In genomic region chr17:42608692-42609181, GRCh38 we compare ENCODE assay signal across 8 cellular contexts. TPM values are rescaled to one million over a fixed set of nuclear protein-coding genes. Genes with fewer than 3 reads are reported as not detected.
DNase-seq lines count a peak whose midpoint lies in the region; ATAC-seq, FAIRE-seq and TF ChIP-seq lines count a peak whose summit lies in the region.

No MANE protein-coding gene starts in this region.

- H3K79me2 ChIP-seq in GM12878 (ENCODE audit: control insufficient read depth, insufficient read depth, low read length): peaks cover 65% of the 10 kb centered on the region

- no TSS peak for BruUV-seq in GM12878 (replicated peaks; lab: Mats Ljungman, UMichigan)

- H3K27me3 ChIP-seq in GM12878 (replicated peaks in 1 of 2; ENCODE audit: control insufficient read depth in 2 of 2, insufficient read depth in 2 of 2, low read length in 1 of 2) (no peaks in the 10 kb centered on the region), layer of hippocampus (ENCODE audit: control insufficient read depth, insufficient read depth, low read length) (no peaks in the 10 kb centered on the region), stomach (no peaks in the 10 kb centered on the region)

- TF ChIP-seq RAD21 in GM12878 (IDR thresholded peaks at IDR 0.05; ENCODE audit: insufficient read depth, low read depth, low read length): no peak

- intact Hi-C loops in GM12878 (cut with micrococcal nuclease; ENCODE audit: unreplicated experiment) (loop anchor here (1.0 to 2.0 kb wide), 2 partner anchors 30 to 69 kb away; no protein-coding TSS in a partner anchor), stomach (cut with DNase I; ENCODE audit: low total_unique reads) (no loop called here)

- CTCF ChIA-PET in GM12878 (lab: Yijun Ruan, JAX): interaction anchor here (0.6 to 3.5 kb wide), 11 partner anchors 10 to 162 kb away, joined by 3 to 49 read pairs (median 7); partner anchors contain the start of genes CCR10, CNTNAP1, PLEKHH3 and PSMC3IP

- SMC1A ChIA-PET in GM12878 (lab: Charles Lee; ENCODE audit: uncharacterized antibody, unreplicated experiment): interaction anchor here (0.6 to 7.1 kb wide), 18 partner anchors 11 to 183 kb away, joined by 3 to 96 read pairs (median 5); partner anchors contain the start of genes CCR10, PLEKHH3, PSMC3IP and RAMP2

- H3K9me3 ChIP-seq in GM12878 (replicated peaks; ENCODE audit: control insufficient read depth, insufficient read depth, low read length) (no peaks in the 10 kb centered on the region), stomach (no peaks in the 10 kb centered on the region)

- TF ChIP-seq POLR2A in GM12878 (IDR thresholded peaks at IDR 0.05; ENCODE audit: low read depth, low read length) (no peak), stomach (IDR thresholded peaks at IDR 0.05) (no peak)

- H2AFZ ChIP-seq in GM12878 (ENCODE audit: control insufficient read depth, low read depth, low read length): peak overlapping the region; percentile 76

- peak overlapping the region; percentile 38 for H3K4me2 ChIP-seq in GM12878 (ENCODE audit: control insufficient read depth, insufficient read depth)

- H3K4me1 ChIP-seq in GM12878 (ENCODE audit: control insufficient read depth, insufficient read depth, low read length) (no peaks in the 10 kb centered on the region; the same call in 1 of the 2 replicates), stomach (peaks cover 29 to 58% (median 41%) of the 10 kb centered on the region in 4 donors)

- in situ Hi-C loops in GM12878 (cut with MboI): loop anchor here (25.0 kb wide), 1 partner anchor 604 kb away; the partner anchor contains the start of gene TMEM106A

- RAD21 ChIA-PET in GM12878 (lab: Charles Lee; ENCODE audit: unreplicated experiment): interaction anchor here (0.6 to 6.8 kb wide), 13 partner anchors 10 to 155 kb away, joined by 3 to 57 read pairs (median 6); partner anchors contain the start of genes CCR10, PLEKHH3 and PSMC3IP

- TF ChIP-seq EP300 in GM12878 (IDR thresholded peaks at IDR 0.05; ENCODE audit: borderline replicate concordance in 1 of 2, control insufficient read depth in 1 of 2, low read depth in 2 of 2, low read length in 2 of 2): no peak
- TF ChIP-seq EP300 in stomach (IDR thresholded peaks at IDR 0.05): no peak

- peak overlapping the region; percentile 89 for H3K4me3 ChIP-seq in GM12878
- peak overlapping the region; percentile 71 to 91 (median 83) for H3K4me3 ChIP-seq in stomach

- POLR2A ChIA-PET in GM12878 (lab: Charles Lee): interaction anchor here (0.5 to 6.9 kb wide), 23 partner anchors 10 to 361 kb away, joined by 3 to 93 read pairs (median 4); partner anchors contain the start of genes CCR10, COASY, PLEKHH3 and PSMC3IP

- 1% methylated on average over 22 of the region's 23 CpGs for WGBS in GM12878 (ENCODE audit: insufficient coverage, insufficient replicate concordance, low lambda C conversion rate, missing lambda C conversion rate)
- WGBS in stomach, 5 donors: 0 to 1% (median 0%) methylated on average over 21 to 23 of the region's 23 CpGs

- peak; percentile 18 for DNase-seq in EL
- DNase-seq in NAMALWA (ENCODE audit: low spot score): peak; percentile 52
- DNase-seq in GM12878 (ENCODE audit: low read depth, low spot score): no peak
- no peak for DNase-seq in stomach
- no peak for DNase-seq in kidney tubule cell (ENCODE audit: low spot score)
- no peak for DNase-seq in DMS153 (lab: John Stamatoyannopoulos, UW)

- H4K20me1 ChIP-seq in GM12878 (ENCODE audit: control insufficient read depth, insufficient read depth): no peaks in the 10 kb centered on the region

- no peak for FAIRE-seq in GM12878 (lab: Jason Lieb, UNC)

- TF ChIP-seq CTCF in GM12878 (IDR thresholded peaks at IDR 0.05 in 2 of 3, conservative IDR thresholded peaks at IDR 0.05 in 1 of 3; ENCODE audit: control insufficient read depth in 2 of 3, extremely low read depth in 1 of 3, insufficient read depth in 1 of 3, low read depth in 3 of 3, low read length in 3 of 3) (no peak; a peak in 1 of 6 replicates), stomach (IDR thresholded peaks at IDR 0.05) (peak in 1 of 7 experiments; percentile 18)

- H3K9ac ChIP-seq in GM12878 (ENCODE audit: control insufficient read depth, insufficient read depth, low read length): peak overlapping the region; percentile 86

- ATAC-seq in GM21737 (IDR thresholded peaks at IDR 0.05; ENCODE audit: unreplicated experiment) (peak; percentile 34), GM12878 (peak; percentile 70)

- H3K36me3 ChIP-seq in GM12878 (ENCODE audit: control insufficient read depth in 2 of 2, insufficient read depth in 2 of 2, low read length in 1 of 2) (peaks cover 3 to 12% of the 10 kb centered on the region in 2 experiments), stomach (peaks cover 20 to 26% (median 23%) of the 10 kb centered on the region in 4 donors)

- H3K27ac ChIP-seq in GM12878 (ENCODE audit: control insufficient read depth, insufficient read depth) (peak overlapping the region; percentile 90), layer of hippocampus (ENCODE audit: low read depth, low read length) (peak overlapping the region; percentile 95), stomach (peak overlapping the region; percentile 91 to 95 (median 92))

RNA-seq across cellular contexts. Expression of gene RETREG3, which starts 0.4 kb away (rescaled TPM):
- total RNA-seq in GM12878 (2013; cell fraction: nucleolus; rRNA removed): 81.8 and 92.7 TPM in 2 replicates
- total RNA-seq in GM12878 (2014; rRNA removed): 38.9 and 42.8 TPM in 2 replicates
- total RNA-seq in GM12878 (2014; rRNA removed; fragmentation: Illumina TruSeq; extraction: Trizol): 28.7 and 28.9 TPM in 2 replicates
- 47.6 and 50.3 TPM in 2 replicates for total RNA-seq in GM12878 (2021)
- polyA plus RNA-seq in GM12878 (2011; ENCODE audit: low read depth): 18.8 TPM
- polyA plus RNA-seq in GM12878 (2011; rRNA removed): 34.9 and 50.6 TPM in 2 replicates
- polyA plus RNA-seq in GM12878 (2011; cell fraction: cytosol; rRNA removed): 55.9 and 62.2 TPM in 2 replicates
- polyA plus RNA-seq in GM12878 (2011; cell fraction: nucleus; rRNA removed): 37.5 and 41.7 TPM in 2 replicates
- polyA plus RNA-seq in GM12878 (2012): 27.8 and 30.1 TPM in 2 replicates
- 20.5 and 23.3 TPM in 2 replicates for polyA plus RNA-seq in GM12878 (2014; fragmentation: Illumina TruSeq; extraction: Trizol)
- 1 to 10 TPM; 7.0 to 9.0 TPM for polyA plus RNA-seq in GM12878 (2014; fragmentation: Nextera tagmentation; extraction: Ambion mirVana)
- 21.5 and 21.7 TPM in 2 replicates for polyA plus RNA-seq in GM12878 (2014; rRNA removed)
- polyA plus RNA-seq in GM12878 (2016; fragmentation: Nextera tagmentation; extraction: Ambion mirVana): 10 to 100 TPM; 26.8 to 27.8 TPM
- polyA minus RNA-seq in GM12878 (2011; rRNA and poly(A)+ RNA removed): 186 and 196 TPM in 2 replicates
- polyA minus RNA-seq in GM12878 (2011; cell fraction: cytosol; rRNA and poly(A)+ RNA removed): 38.0 and 45.4 TPM in 2 replicates
- 25.1 and 34.4 TPM in 2 replicates for polyA minus RNA-seq in GM12878 (2011; cell fraction: nucleus; rRNA and poly(A)+ RNA removed)
- total RNA-seq in stomach: 10 to 100 TPM; 21.1 to 74.8 (median 51.0) TPM
- 10 to 100 TPM in 2 of 3 donors, 1 to 10 TPM in 1; 9.5 to 20.4 (median 15.4) TPM for polyA plus RNA-seq in stomach

RNA-seq across cellular contexts. Expression of gene TUBG1, which starts 0.7 kb away (rescaled TPM):
- 26.5 and 30.5 TPM in 2 replicates for total RNA-seq in GM12878 (2013; cell fraction: nucleolus; rRNA removed)
- total RNA-seq in GM12878 (2014; rRNA removed) (103 and 115 TPM in 2 replicates), GM12878 (2014; rRNA removed; fragmentation: Illumina TruSeq; extraction: Trizol) (58.3 and 69.9 TPM in 2 replicates), GM12878 (2021) (120 and 126 TPM in 2 replicates), stomach (10 to 100 TPM; 18.5 to 72.4 (median 49.2) TPM)
- polyA plus RNA-seq in GM12878 (2011; ENCODE audit: low read depth): 28.3 TPM
- polyA plus RNA-seq in GM12878 (2011; rRNA removed) (25.8 and 43.3 TPM in 2 replicates), GM12878 (2014; fragmentation: Illumina TruSeq; extraction: Trizol) (66.1 and 121 TPM in 2 replicates), GM12878 (2014; fragmentation: Nextera tagmentation; extraction: Ambion mirVana) (10 to 100 TPM; 40.0 to 40.3 TPM), GM12878 (2014; rRNA removed) (100.0 and 110 TPM in 2 replicates), GM12878 (2016; fragmentation: Nextera tagmentation; extraction: Ambion mirVana) (100 to 1,000 TPM; 216 to 256 TPM), stomach (10 to 100 TPM; 33.3 to 51.5 (median 42.2) TPM)
- 142 and 147 TPM in 2 replicates for polyA plus RNA-seq in GM12878 (2011; cell fraction: cytosol; rRNA removed)
- 149 and 194 TPM in 2 replicates for polyA plus RNA-seq in GM12878 (2011; cell fraction: nucleus; rRNA removed)
- polyA plus RNA-seq in GM12878 (2012): 57.3 and 80.6 TPM in 2 replicates
- 77.2 and 106 TPM in 2 replicates for polyA minus RNA-seq in GM12878 (2011; rRNA and poly(A)+ RNA removed)
- polyA minus RNA-seq in GM12878 (2011; cell fraction: cytosol; rRNA and poly(A)+ RNA removed): 46.4 and 58.0 TPM in 2 replicates
- polyA minus RNA-seq in GM12878 (2011; cell fraction: nucleus; rRNA and poly(A)+ RNA removed): 31.6 and 58.6 TPM in 2 replicates

RNA-seq across cellular contexts. Expression of gene PSMC3IP, which starts 31.2 kb away (rescaled TPM):
- 9.0 and 9.9 TPM in 2 replicates for total RNA-seq in GM12878 (2013; cell fraction: nucleolus; rRNA removed)
- total RNA-seq in GM12878 (2014; rRNA removed) (17.4 and 18.7 TPM in 2 replicates), GM12878 (2014; rRNA removed; fragmentation: Illumina TruSeq; extraction: Trizol) (12.0 and 12.1 TPM in 2 replicates), GM12878 (2021) (14.7 and 18.0 TPM in 2 replicates), stomach (1 to 10 TPM in 2 of 5 donors, under 1 TPM in 1, not detected in 2; 0.89 to 3.3 (median 2.4) TPM)
- polyA plus RNA-seq in GM12878 (2011; ENCODE audit: low read depth): 9.6 TPM
- polyA plus RNA-seq in GM12878 (2011; rRNA removed) (13.5 and 15.0 TPM in 2 replicates), GM12878 (2014; fragmentation: Illumina TruSeq; extraction: Trizol) (25.9 and 28.5 TPM in 2 replicates), GM12878 (2014; fragmentation: Nextera tagmentation; extraction: Ambion mirVana) (1 to 10 TPM; 6.8 to 7.1 TPM), GM12878 (2014; rRNA removed) (24.8 and 26.8 TPM in 2 replicates), GM12878 (2016; fragmentation: Nextera tagmentation; extraction: Ambion mirVana) (10 to 100 TPM; 33.1 to 34.5 TPM), stomach (1 to 10 TPM; 5.1 to 6.5 (median 5.2) TPM)
- polyA plus RNA-seq in GM12878 (2011; cell fraction: cytosol; rRNA removed): 7.3 and 9.3 TPM in 2 replicates
- 29.3 and 29.5 TPM in 2 replicates for polyA plus RNA-seq in GM12878 (2011; cell fraction: nucleus; rRNA removed)
- polyA plus RNA-seq in GM12878 (2012): 8.4 and 13.5 TPM in 2 replicates
- polyA minus RNA-seq in GM12878 (2011; rRNA and poly(A)+ RNA removed): 10.9 and 11.5 TPM in 2 replicates
- polyA minus RNA-seq in GM12878 (2011; cell fraction: cytosol; rRNA and poly(A)+ RNA removed): 3.3 and 4.7 TPM in 2 replicates
- polyA minus RNA-seq in GM12878 (2011; cell fraction: nucleus; rRNA and poly(A)+ RNA removed): 10.9 and 16.8 TPM in 2 replicates

RNA-seq across cellular contexts. Expression of gene MLX, which starts 41.8 kb away (rescaled TPM):
- total RNA-seq in GM12878 (2013; cell fraction: nucleolus; rRNA removed): 60.5 and 62.5 TPM in 2 replicates
- total RNA-seq in GM12878 (2014; rRNA removed): 37.1 and 39.5 TPM in 2 replicates
- total RNA-seq in GM12878 (2014; rRNA removed; fragmentation: Illumina TruSeq; extraction: Trizol): 34.1 and 34.4 TPM in 2 replicates
- total RNA-seq in GM12878 (2021): 38.3 and 41.5 TPM in 2 replicates
- polyA plus RNA-seq in GM12878 (2011; ENCODE audit: low read depth): 23.2 TPM
- polyA plus RNA-seq in GM12878 (2011; rRNA removed): 41.2 and 48.9 TPM in 2 replicates
- polyA plus RNA-seq in GM12878 (2011; cell fraction: cytosol; rRNA removed): 46.2 and 53.0 TPM in 2 replicates
- 103 and 133 TPM in 2 replicates for polyA plus RNA-seq in GM12878 (2011; cell fraction: nucleus; rRNA removed)
- polyA plus RNA-seq in GM12878 (2012): 30.5 and 32.5 TPM in 2 replicates
- 59.2 and 61.1 TPM in 2 replicates for polyA plus RNA-seq in GM12878 (2014; fragmentation: Illumina TruSeq; extraction: Trizol)
- 10 to 100 TPM; 38.3 to 49.1 TPM for polyA plus RNA-seq in GM12878 (2014; fragmentation: Nextera tagmentation; extraction: Ambion mirVana)
- 65.0 and 66.1 TPM in 2 replicates for polyA plus RNA-seq in GM12878 (2014; rRNA removed)
- 10 to 100 TPM; 40.6 to 47.4 TPM for polyA plus RNA-seq in GM12878 (2016; fragmentation: Nextera tagmentation; extraction: Ambion mirVana)
- 65.2 and 81.9 TPM in 2 replicates for polyA minus RNA-seq in GM12878 (2011; rRNA and poly(A)+ RNA removed)
- polyA minus RNA-seq in GM12878 (2011; cell fraction: cytosol; rRNA and poly(A)+ RNA removed): 16.7 and 28.9 TPM in 2 replicates
- polyA minus RNA-seq in GM12878 (2011; cell fraction: nucleus; rRNA and poly(A)+ RNA removed): 34.8 and 58.3 TPM in 2 replicates
- total RNA-seq in stomach: 100 to 1,000 TPM in 1 of 5 donors, 10 to 100 TPM in 4; 39.7 to 101 (median 62.5) TPM
- 10 to 100 TPM; 39.1 to 83.4 (median 55.5) TPM for polyA plus RNA-seq in stomach

RNA-seq across cellular contexts. Expression of gene COASY, which starts 46.8 kb away (rescaled TPM):
- 25.0 and 29.9 TPM in 2 replicates for total RNA-seq in GM12878 (2013; cell fraction: nucleolus; rRNA removed)
- total RNA-seq in GM12878 (2014; rRNA removed) (27.8 and 31.3 TPM in 2 replicates), GM12878 (2014; rRNA removed; fragmentation: Illumina TruSeq; extraction: Trizol) (18.6 TPM in 2 replicates), GM12878 (2021) (81.9 and 88.5 TPM in 2 replicates), stomach (100 to 1,000 TPM in 1 of 5 donors, 10 to 100 TPM in 4; 15.6 to 127 (median 43.5) TPM)
- polyA plus RNA-seq in GM12878 (2011; ENCODE audit: low read depth): 32.2 TPM
- polyA plus RNA-seq in GM12878 (2011; rRNA removed) (19.9 and 33.1 TPM in 2 replicates), GM12878 (2014; fragmentation: Illumina TruSeq; extraction: Trizol) (28.0 and 38.1 TPM in 2 replicates), GM12878 (2014; fragmentation: Nextera tagmentation; extraction: Ambion mirVana) (10 to 100 TPM; 39.8 to 46.6 TPM), GM12878 (2014; rRNA removed) (52.5 and 57.8 TPM in 2 replicates), GM12878 (2016; fragmentation: Nextera tagmentation; extraction: Ambion mirVana) (10 to 100 TPM; 88.1 to 93.9 TPM), stomach (10 to 100 TPM; 79.6 to 93.4 (median 88.4) TPM)
- 43.3 and 50.8 TPM in 2 replicates for polyA plus RNA-seq in GM12878 (2011; cell fraction: cytosol; rRNA removed)
- polyA plus RNA-seq in GM12878 (2011; cell fraction: nucleus; rRNA removed): 260 and 275 TPM in 2 replicates
- polyA plus RNA-seq in GM12878 (2012): 64.1 and 86.9 TPM in 2 replicates
- 21.3 and 34.8 TPM in 2 replicates for polyA minus RNA-seq in GM12878 (2011; rRNA and poly(A)+ RNA removed)
- 23.2 and 23.4 TPM in 2 replicates for polyA minus RNA-seq in GM12878 (2011; cell fraction: cytosol; rRNA and poly(A)+ RNA removed)
- polyA minus RNA-seq in GM12878 (2011; cell fraction: nucleus; rRNA and poly(A)+ RNA removed): 28.2 and 43.9 TPM in 2 replicates

Comparison
In these comparisons a context has a peak if more than half of its experiments do, and no peak if none do; other contexts are left out.
1. DNase-seq: peak in EL (single experiment) and NAMALWA (single experiment); none in GM12878 (single experiment), stomach (single experiment), kidney tubule cell (single experiment) and DMS153 (single experiment).
2. Peak in every context shown above with its lines, with median percentiles within 50 percentile points of each other: H3K27ac ChIP-seq.